ENCODE assay signal across 12 cellular contexts in the genomic region with DNA sequence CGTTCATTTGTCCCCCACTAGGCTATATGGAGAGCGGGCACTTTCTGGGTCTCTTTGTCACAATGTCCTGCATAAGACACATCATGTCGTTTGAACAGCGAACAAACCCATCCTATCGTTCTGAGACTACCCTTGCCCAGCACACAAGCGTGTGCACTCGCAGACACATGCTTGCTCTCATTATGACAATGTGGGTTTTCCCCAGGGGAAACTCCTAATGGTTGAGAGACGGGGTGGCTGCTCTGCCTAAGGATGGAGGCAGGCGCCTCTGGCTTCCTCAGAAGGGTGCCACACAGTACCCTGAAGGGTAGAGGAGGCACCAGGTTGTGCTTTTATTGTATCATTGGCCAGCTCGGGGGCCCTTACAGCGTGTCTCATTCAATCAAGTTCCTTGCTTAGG. TPM values are rescaled to one million over a fixed set of nuclear protein-coding genes. Genes with fewer than 3 reads are reported as not detected.
DNase-seq lines count a peak whose midpoint lies in the region; ATAC-seq and TF ChIP-seq lines count a peak whose summit lies in the region.
"Had no signal": no experiment of that assay in that cellular context is flagged by ENCODE, and none has a peak within 500 bp of the region (broad histone marks: within the 10 kb centered on the region; RNA-seq: fewer than 3 reads in every experiment).

No MANE protein-coding gene starts in this region.

- H3K27ac Mint-ChIP-seq in T-helper 2 cell treated with Interferon-gamma antibody and Interleukin-4, amounts not matched to agents 5 μg/mL and 100 μg/mL, for 36 hours, result no peak overlapping the region
- H3K27ac Mint-ChIP-seq: type B pancreatic cell had no signal

- H3K9ac ChIP-seq in OCI-LY3 (ENCODE audit: low read length), result no peak overlapping the region; the same call in 1 of the 2 replicates
- H3K9ac ChIP-seq: KMS-11 had no signal

- no peaks in the 10 kb centered on the region for H3K4me1 Mint-ChIP-seq in T-helper 2 cell treated with Interferon-gamma antibody and Interleukin-4, amounts not matched to agents 5 μg/mL and 100 μg/mL, for 36 hours (ENCODE audit: low read depth)

- ATAC-seq in GM18907 (IDR thresholded peaks at IDR 0.05; ENCODE audit: unreplicated experiment) (peak; percentile 91), HG02642 (IDR thresholded peaks at IDR 0.05; ENCODE audit: poor library complexity, unreplicated experiment) (peak; percentile 91)

- peaks cover 6% of the 10 kb centered on the region for H3K36me3 ChIP-seq in OCI-LY3 (replicated peaks; ENCODE audit: low read depth, low read length)
- H3K36me3 ChIP-seq: breast epithelium had no signal

- DNase-seq in GM13977 (ENCODE audit: low spot score) (peak; percentile 72), dorsolateral prefrontal cortex (no peak), RPMI8226 (no peak)
- DNase-seq in T-helper 2 cell treated with Interferon-gamma antibody and Interleukin-4, amounts not matched to agents 5 μg/mL and 100 μg/mL, for 36 hours (ENCODE audit: low spot score), result no peak
- DNase-seq: NCI-H2029, PC-9 had no signal

- H3K27ac ChIP-seq in OCI-LY3 (ENCODE audit: low read length), result peak overlapping the region; percentile 63
- no peak overlapping the region for H3K27ac ChIP-seq in dorsolateral prefrontal cortex
- H3K27ac ChIP-seq: breast epithelium, KMS-11, PC-9 had no signal

- H3K27me3 Mint-ChIP-seq in T-helper 2 cell treated with Interferon-gamma antibody and Interleukin-4, amounts not matched to agents 5 μg/mL and 100 μg/mL, for 36 hours (ENCODE audit: low read depth), result peaks cover 3% of the 10 kb centered on the region
- H3K27me3 Mint-ChIP-seq: type B pancreatic cell had no signal

- no peaks in the 10 kb centered on the region for H4K20me1 ChIP-seq in OCI-LY3 (ENCODE audit: insufficient read depth, low read length)

- no peaks in the 10 kb centered on the region for H3K9me3 Mint-ChIP-seq in T-helper 2 cell treated with Interferon-gamma antibody and Interleukin-4, amounts not matched to agents 5 μg/mL and 100 μg/mL, for 36 hours
- H3K9me3 Mint-ChIP-seq: type B pancreatic cell had no signal

- no peak for TF ChIP-seq CTCF in GM13977 (IDR thresholded peaks at IDR 0.05; ENCODE audit: extremely low read depth, insufficient read depth, missing control alignments)
- TF ChIP-seq CTCF in OCI-LY3 (IDR thresholded peaks at IDR 0.05; ENCODE audit: low read depth, low read length), result no peak
- no peak for TF ChIP-seq CTCF in dorsolateral prefrontal cortex (IDR thresholded peaks at IDR 0.05 in 54 of 56, conservative IDR thresholded peaks at IDR 0.05 in 2 of 56; ENCODE audit: low read depth in 1 of 56, partially characterized antibody in 56 of 56)

- intact Hi-C loops in dorsolateral prefrontal cortex (cut with DNase I), result loop anchor here (5.0 to 10.0 kb wide), 2 partner anchors 198 to 396 kb away; no protein-coding TSS in a partner anchor

- peak overlapping the region; percentile 59 for H3K4me2 ChIP-seq in OCI-LY3 (ENCODE audit: low read length)
- H3K4me2 ChIP-seq: KMS-11, PC-9 had no signal

- H3K9me3 ChIP-seq in OCI-LY3 (ENCODE audit: insufficient read depth, low read length), result peaks cover 10% of the 10 kb centered on the region; the same call in 1 of the 2 replicates
- H3K9me3 ChIP-seq: breast epithelium had no signal

- peak overlapping the region; percentile 35; the same call in 1 of the 2 replicates for H2AFZ ChIP-seq in OCI-LY3 (ENCODE audit: low read depth, low read length)
- H2AFZ ChIP-seq: PC-9 had no signal

- in situ Hi-C loops in GM13977 (cut with MboI; ENCODE audit: low pct_unique_long_range_greater_than_20kb, low sequenced_read_pairs, unreplicated experiment), result loop anchor here (25.0 kb wide), 2 partner anchors 403 to 1053 kb away; no protein-coding TSS in a partner anchor

- H3K4me3 ChIP-seq in OCI-LY3 (ENCODE audit: low read length), result peak overlapping the region; percentile 18; the same call in 1 of the 2 replicates
- H3K4me3 ChIP-seq in dorsolateral prefrontal cortex, result no peak overlapping the region
- H3K4me3 ChIP-seq: breast epithelium, PC-9 had no signal

- no peaks in the 10 kb centered on the region for H3K36me3 Mint-ChIP-seq in T-helper 2 cell treated with Interferon-gamma antibody and Interleukin-4, amounts not matched to agents 5 μg/mL and 100 μg/mL, for 36 hours (ENCODE audit: low read depth)

- H3K4me3 Mint-ChIP-seq in T-helper 2 cell treated with Interferon-gamma antibody and Interleukin-4, amounts not matched to agents 5 μg/mL and 100 μg/mL, for 36 hours, result no peak overlapping the region
- H3K4me3 Mint-ChIP-seq: type B pancreatic cell had no signal

- H3K79me2 ChIP-seq in OCI-LY3 (ENCODE audit: low read length), result no peaks in the 10 kb centered on the region

- H3K4me1 ChIP-seq in OCI-LY3 (ENCODE audit: low read length), result peaks cover 39% of the 10 kb centered on the region
- H3K4me1 ChIP-seq: breast epithelium had no signal

- H3K27me3 ChIP-seq in OCI-LY3 (ENCODE audit: low read depth, low read length) (no peaks in the 10 kb centered on the region), dorsolateral prefrontal cortex (no peaks in the 10 kb centered on the region)
- H3K27me3 ChIP-seq: breast epithelium had no signal

RNA-seq across cellular contexts. Expression of a gene that starts 51.0 kb away (rescaled TPM):
- 1 to 10 TPM in 79 of 120 experiments, under 1 TPM in 38, not detected in 3; 0.31 to 4.8 (median 1.3) TPM for total RNA-seq in dorsolateral prefrontal cortex
